8 cellular contexts compared by ENCODE assay signal in the genomic region with DNA sequence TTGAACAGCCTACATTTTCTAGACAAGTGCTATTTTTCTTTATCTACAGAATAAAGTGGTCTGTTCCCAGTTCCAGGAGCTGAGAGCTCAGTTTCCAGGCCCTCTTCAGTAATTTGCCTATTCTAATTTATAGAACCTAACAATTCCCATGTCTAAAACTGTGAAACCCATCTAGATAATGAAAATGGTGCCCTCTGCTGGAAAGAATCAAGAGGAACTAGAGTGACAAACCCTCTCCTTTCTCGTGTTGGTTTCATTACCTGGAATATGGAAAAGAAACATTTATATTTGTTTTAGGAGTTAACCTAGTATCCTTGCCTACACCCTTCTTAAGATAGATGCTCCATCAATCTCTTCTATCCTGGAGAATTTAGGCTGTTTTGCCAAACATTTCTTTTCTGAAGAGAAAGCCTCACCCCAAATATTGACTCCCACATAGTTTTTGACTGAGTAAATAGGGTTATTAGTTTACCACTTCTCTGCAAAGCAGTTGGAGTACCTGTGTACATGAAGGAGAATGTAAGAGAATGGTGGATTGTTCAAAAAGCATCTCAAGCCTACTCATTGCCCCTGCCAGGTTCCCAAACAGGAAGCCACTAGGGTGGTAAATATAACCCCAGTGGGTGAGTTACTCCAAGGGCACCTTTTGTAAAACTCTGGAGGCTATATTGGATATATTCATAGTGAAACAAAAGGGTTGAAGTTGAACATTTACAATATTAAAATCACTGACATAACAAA.
A peak's percentile ranks its signal among the peaks of the same experiment; 100 is the strongest.
DNase-seq lines count a peak whose midpoint lies in the region; ATAC-seq and TF ChIP-seq lines count a peak whose summit lies in the region.

No MANE protein-coding gene starts in this region.

- H3K27me3 ChIP-seq in CD4-positive, CD25-positive, alpha-beta regulatory T cell (ENCODE audit: control insufficient read depth, insufficient read depth, low read length), result no peaks in the 10 kb centered on the region
- H3K27me3 ChIP-seq in Peyer's patch (no peaks in the 10 kb centered on the region), endodermal cell (ENCODE audit: control insufficient read depth, insufficient read depth, low read length, poor library complexity, severe bottlenecking) (no peaks in the 10 kb centered on the region)

- H3K4me1 ChIP-seq in CD4-positive, CD25-positive, alpha-beta regulatory T cell (ENCODE audit: control insufficient read depth, insufficient read depth, low read length, poor library complexity, severe bottlenecking), result no peaks in the 10 kb centered on the region
- H3K4me1 ChIP-seq in Peyer's patch (no peaks in the 10 kb centered on the region), endodermal cell (ENCODE audit: control insufficient read depth, insufficient read depth, low read length) (no peaks in the 10 kb centered on the region)

- ATAC-seq in CD4-positive, CD25-positive, alpha-beta regulatory T cell (ENCODE audit: low read depth in 2 of 2), result no peak
- ATAC-seq in GM18909 (IDR thresholded peaks at IDR 0.05; ENCODE audit: poor library complexity, unreplicated experiment) (peak; percentile 71), memory B cell (ENCODE audit: low read depth) (peak; percentile 46), HG02884 (IDR thresholded peaks at IDR 0.05; ENCODE audit: unreplicated experiment) (no peak)

- no peaks in the 10 kb centered on the region for H3K27me3 Mint-ChIP-seq in CD4-positive, CD25-positive, alpha-beta regulatory T cell
- H3K27me3 Mint-ChIP-seq in endodermal cell (ENCODE audit: insufficient read depth), result no peaks in the 10 kb centered on the region
- no peaks in the 10 kb centered on the region for H3K27me3 Mint-ChIP-seq in memory B cell
- H3K27me3 Mint-ChIP-seq in activated naive CD8-positive, alpha-beta T cell treated with anti-CD3 and anti-CD28 coated beads for 36 hours, result no peaks in the 10 kb centered on the region

- no peak overlapping the region for H3K27ac Mint-ChIP-seq in CD4-positive, CD25-positive, alpha-beta regulatory T cell
- H3K27ac Mint-ChIP-seq in endodermal cell, result no peak overlapping the region
- no peak overlapping the region for H3K27ac Mint-ChIP-seq in memory B cell
- H3K27ac Mint-ChIP-seq in activated naive CD8-positive, alpha-beta T cell treated with anti-CD3 and anti-CD28 coated beads for 36 hours, result no peak overlapping the region

- 10% methylated on average over 1 of the region's 1 CpG; no CpG with 5 or more reads in 1 of the 2 experiments for WGBS in endodermal cell (ENCODE audit: insufficient coverage in 1 of 2, insufficient read length in 1 of 2), 2 experiments

- no peak overlapping the region for H3K4me3 Mint-ChIP-seq in CD4-positive, CD25-positive, alpha-beta regulatory T cell
- no peak overlapping the region for H3K4me3 Mint-ChIP-seq in endodermal cell
- H3K4me3 Mint-ChIP-seq in memory B cell, result no peak overlapping the region
- no peak overlapping the region for H3K4me3 Mint-ChIP-seq in activated naive CD8-positive, alpha-beta T cell treated with anti-CD3 and anti-CD28 coated beads for 36 hours

- peaks cover 7% of the 10 kb centered on the region for H3K36me3 Mint-ChIP-seq in CD4-positive, CD25-positive, alpha-beta regulatory T cell
- no peaks in the 10 kb centered on the region for H3K36me3 Mint-ChIP-seq in endodermal cell (ENCODE audit: low read depth)
- no peaks in the 10 kb centered on the region for H3K36me3 Mint-ChIP-seq in memory B cell
- no peaks in the 10 kb centered on the region for H3K36me3 Mint-ChIP-seq in activated naive CD8-positive, alpha-beta T cell treated with anti-CD3 and anti-CD28 coated beads for 36 hours

- TF ChIP-seq CTCF in LNCAP (IDR thresholded peaks at IDR 0.05) (peak; percentile 60), Peyer's patch (IDR thresholded peaks at IDR 0.05) (peak in 5 of 6 experiments; percentile 45 to 82 (median 69)), endodermal cell (conservative IDR thresholded peaks at IDR 0.05) (peak; percentile 80)

- H3K9ac ChIP-seq in endodermal cell (ENCODE audit: extremely low read depth, low read length, poor library complexity, severe bottlenecking), result no peak overlapping the region

- no peaks in the 10 kb centered on the region for H3K9me3 ChIP-seq in CD4-positive, CD25-positive, alpha-beta regulatory T cell (ENCODE audit: control insufficient read depth in 2 of 2, low read length in 2 of 2)
- no peaks in the 10 kb centered on the region for H3K9me3 ChIP-seq in Peyer's patch
- H3K9me3 ChIP-seq in endodermal cell (ENCODE audit: control insufficient read depth, low read length), result no peaks in the 10 kb centered on the region

- DNase-seq in CD4-positive, CD25-positive, alpha-beta regulatory T cell, result peak in 2 of 3 donors; percentile 34 to 55
- DNase-seq in Peyer's patch, result no peak
- DNase-seq in endodermal cell, result no peak
- peak in 1 of 2 donors; percentile 44 for DNase-seq in memory B cell (ENCODE audit: low spot score in 2 of 2)
- DNase-seq in activated naive CD8-positive, alpha-beta T cell treated with anti-CD3 and anti-CD28 coated beads for 36 hours, result no peak

- no peak overlapping the region for H3K27ac ChIP-seq in CD4-positive, CD25-positive, alpha-beta regulatory T cell (ENCODE audit: insufficient read depth, low read length, poor library complexity, severe bottlenecking)
- H3K27ac ChIP-seq in Peyer's patch (no peak overlapping the region), endodermal cell (ENCODE audit: low read depth, low read length) (no peak overlapping the region)

- peaks cover 0 to 4% (median 1%) of the 10 kb centered on the region in 4 donors for H3K4me1 Mint-ChIP-seq in CD4-positive, CD25-positive, alpha-beta regulatory T cell
- H3K4me1 Mint-ChIP-seq in endodermal cell, result no peaks in the 10 kb centered on the region
- peaks cover 2% of the 10 kb centered on the region for H3K4me1 Mint-ChIP-seq in memory B cell
- H3K4me1 Mint-ChIP-seq in activated naive CD8-positive, alpha-beta T cell treated with anti-CD3 and anti-CD28 coated beads for 36 hours, result peaks cover 4% of the 10 kb centered on the region

- H3K9me3 Mint-ChIP-seq in CD4-positive, CD25-positive, alpha-beta regulatory T cell, result no peaks in the 10 kb centered on the region
- H3K9me3 Mint-ChIP-seq in endodermal cell (no peaks in the 10 kb centered on the region), memory B cell (no peaks in the 10 kb centered on the region)
- no peaks in the 10 kb centered on the region for H3K9me3 Mint-ChIP-seq in activated naive CD8-positive, alpha-beta T cell treated with anti-CD3 and anti-CD28 coated beads for 36 hours

- H3K36me3 ChIP-seq in CD4-positive, CD25-positive, alpha-beta regulatory T cell (ENCODE audit: control insufficient read depth, insufficient read depth, low read length), result no peaks in the 10 kb centered on the region
- H3K36me3 ChIP-seq in Peyer's patch (no peaks in the 10 kb centered on the region), endodermal cell (ENCODE audit: control insufficient read depth, insufficient read depth, low read length) (no peaks in the 10 kb centered on the region)

- no peak for TF ChIP-seq POLR2A in Peyer's patch (IDR thresholded peaks at IDR 0.05)

- H3K4me3 ChIP-seq in CD4-positive, CD25-positive, alpha-beta regulatory T cell (ENCODE audit: low read depth, low read length), result no peak overlapping the region
- no peak overlapping the region for H3K4me3 ChIP-seq in Peyer's patch
- no peak overlapping the region for H3K4me3 ChIP-seq in endodermal cell (ENCODE audit: low read length)

Comparison
In these comparisons a context has a peak if more than half of its experiments do, and no peak if none do; other contexts are left out.
1. ATAC-seq: peak in GM18909 (single experiment) and memory B cell (single experiment); none in CD4-positive, CD25-positive, alpha-beta regulatory T cell (0 of 2) and HG02884 (single experiment).
2. DNase-seq: peak in CD4-positive, CD25-positive, alpha-beta regulatory T cell (2 of 3); none in Peyer's patch (0 of 3), endodermal cell (single experiment) and activated naive CD8-positive, alpha-beta T cell treated with anti-CD3 and anti-CD28 coated beads for 36 hours (single experiment).
3. Peak in every context shown above with its lines, with median percentiles within 50 percentile points of each other: CTCF ChIP-seq.